Comparison of ENCODE assay signal across 19 cellular contexts in the genomic region with DNA sequence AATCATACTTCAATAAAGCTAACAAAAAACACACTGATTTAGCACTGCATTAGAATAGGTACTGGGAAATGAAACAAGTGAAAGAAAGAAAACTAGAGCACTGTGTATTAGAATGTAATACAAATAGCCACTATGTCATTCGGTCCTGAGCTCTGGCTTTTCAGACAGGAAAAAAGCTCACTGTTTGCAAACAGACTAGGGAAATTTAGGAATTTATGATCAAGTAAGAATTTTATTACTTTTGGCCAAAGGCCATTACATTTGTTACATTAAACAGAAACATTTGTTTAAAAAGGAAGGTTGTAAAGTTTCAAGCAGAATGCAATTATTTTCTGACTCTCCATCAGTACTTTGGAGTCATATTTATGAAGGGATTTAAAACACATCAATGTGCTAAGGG.
"Had no signal": no experiment of that assay in that cellular context is flagged by ENCODE, and none has a peak within 500 bp of the region (broad histone marks: within the 10 kb centered on the region; RNA-seq: fewer than 3 reads in every experiment).

No MANE protein-coding gene starts in this region.

- H3K27ac ChIP-seq: body of pancreas, coronary artery, gastrocnemius medialis, lower lobe of right lung, psoas muscle, right lobe of liver, spleen, upper lobe of left lung had no signal

- H3K27me3 ChIP-seq: body of pancreas, gastrocnemius medialis, heart left ventricle, right lobe of liver, spleen, upper lobe of left lung had no signal

- H3K4me1 ChIP-seq: gastrocnemius medialis, heart left ventricle, lower lobe of right lung, right lobe of liver, upper lobe of left lung had no signal

- H3K4me3 ChIP-seq: body of pancreas, coronary artery, gastrocnemius medialis, heart left ventricle, lower lobe of right lung, psoas muscle, right lobe of liver, spleen, upper lobe of left lung had no signal

- H3K9me3 ChIP-seq: body of pancreas, gastrocnemius medialis, heart left ventricle, lower lobe of right lung, psoas muscle, right lobe of liver, spleen, upper lobe of left lung had no signal

- ATAC-seq: activated CD8-positive, alpha-beta T cell treated with anti-CD3 and anti-CD28 coated beads for 36 hours; activated naive CD4-positive, alpha-beta T cell treated with anti-CD3 and anti-CD28 coated beads, Interleukin-2, amount 50 U/mL, for 72 hours; activated T-cell treated with anti-CD3 and anti-CD28 coated beads, Interleukin-2, amount 50 U/mL, for 4 hours; body of pancreas had no signal

- H3K9me3 Mint-ChIP-seq: activated CD8-positive, alpha-beta T cell treated with anti-CD3 and anti-CD28 coated beads for 36 hours; activated naive CD4-positive, alpha-beta T cell treated with anti-CD3 and anti-CD28 coated beads, Interleukin-2, amount 50 U/mL, for 72 hours; activated T-cell treated with anti-CD3 and anti-CD28 coated beads, Interleukin-2, amount 50 U/mL, for 4 hours; mesothelial cell of epicardium; stimulated activated naive CD8-positive, alpha-beta T cell treated with anti-CD3 and anti-CD28 coated beads, Interleukin-15, Interleukin-2, amounts not matched to agents 100 ng/mL and 50 ng/mL, for 24 hours; T-helper 1 cell treated with Interleukin-12 subunit alpha and Interleukin-12 subunit beta and Interleukin-4 antibody, amounts not matched to agents 30 μg/mL and 1 μg/mL, for 36 hours had no signal

- H3K4me3 Mint-ChIP-seq: activated CD8-positive, alpha-beta T cell treated with anti-CD3 and anti-CD28 coated beads for 36 hours; activated T-cell treated with anti-CD3 and anti-CD28 coated beads, Interleukin-2, amount 50 U/mL, for 4 hours; mesothelial cell of epicardium; stimulated activated naive CD8-positive, alpha-beta T cell treated with anti-CD3 and anti-CD28 coated beads, Interleukin-15, Interleukin-2, amounts not matched to agents 100 ng/mL and 50 ng/mL, for 24 hours; T-helper 1 cell treated with Interleukin-12 subunit alpha and Interleukin-12 subunit beta and Interleukin-4 antibody, amounts not matched to agents 30 μg/mL and 1 μg/mL, for 36 hours had no signal

- H3K36me3 Mint-ChIP-seq: activated naive CD4-positive, alpha-beta T cell treated with anti-CD3 and anti-CD28 coated beads, Interleukin-2, amount 50 U/mL, for 72 hours; mesothelial cell of epicardium had no signal

- H3K36me3 ChIP-seq: gastrocnemius medialis, lower lobe of right lung, right lobe of liver, spleen, upper lobe of left lung had no signal

- H3K27ac Mint-ChIP-seq: activated CD8-positive, alpha-beta T cell treated with anti-CD3 and anti-CD28 coated beads for 36 hours; activated naive CD4-positive, alpha-beta T cell treated with anti-CD3 and anti-CD28 coated beads, Interleukin-2, amount 50 U/mL, for 72 hours; mesothelial cell of epicardium; stimulated activated naive CD8-positive, alpha-beta T cell treated with anti-CD3 and anti-CD28 coated beads, Interleukin-15, Interleukin-2, amounts not matched to agents 100 ng/mL and 50 ng/mL, for 24 hours; T-helper 1 cell treated with Interleukin-12 subunit alpha and Interleukin-12 subunit beta and Interleukin-4 antibody, amounts not matched to agents 30 μg/mL and 1 μg/mL, for 36 hours had no signal

- DNase-seq: activated CD4-positive, alpha-beta T cell treated with anti-CD3 and anti-CD28 coated beads for 4 hours; activated CD8-positive, alpha-beta T cell treated with anti-CD3 and anti-CD28 coated beads for 36 hours; activated effector memory CD4-positive, alpha-beta T cell treated with anti-CD3 and anti-CD28 coated beads, Interleukin-2, amount 50 U/mL, for 16 hours; activated T-cell treated with anti-CD3 and anti-CD28 coated beads, Interleukin-2, amount 50 U/mL, for 4 hours; amygdala; central memory CD4-positive, alpha-beta T cell; gastrocnemius medialis; heart left ventricle; lower lobe of right lung; psoas muscle; right lobe of liver; spleen; upper lobe of left lung had no signal

- H3K27me3 Mint-ChIP-seq: activated CD8-positive, alpha-beta T cell treated with anti-CD3 and anti-CD28 coated beads for 36 hours; stimulated activated naive CD8-positive, alpha-beta T cell treated with anti-CD3 and anti-CD28 coated beads, Interleukin-15, Interleukin-2, amounts not matched to agents 100 ng/mL and 50 ng/mL, for 24 hours had no signal
